Comparison of ENCODE assay signal across 1 cellular context in the genomic region with DNA sequence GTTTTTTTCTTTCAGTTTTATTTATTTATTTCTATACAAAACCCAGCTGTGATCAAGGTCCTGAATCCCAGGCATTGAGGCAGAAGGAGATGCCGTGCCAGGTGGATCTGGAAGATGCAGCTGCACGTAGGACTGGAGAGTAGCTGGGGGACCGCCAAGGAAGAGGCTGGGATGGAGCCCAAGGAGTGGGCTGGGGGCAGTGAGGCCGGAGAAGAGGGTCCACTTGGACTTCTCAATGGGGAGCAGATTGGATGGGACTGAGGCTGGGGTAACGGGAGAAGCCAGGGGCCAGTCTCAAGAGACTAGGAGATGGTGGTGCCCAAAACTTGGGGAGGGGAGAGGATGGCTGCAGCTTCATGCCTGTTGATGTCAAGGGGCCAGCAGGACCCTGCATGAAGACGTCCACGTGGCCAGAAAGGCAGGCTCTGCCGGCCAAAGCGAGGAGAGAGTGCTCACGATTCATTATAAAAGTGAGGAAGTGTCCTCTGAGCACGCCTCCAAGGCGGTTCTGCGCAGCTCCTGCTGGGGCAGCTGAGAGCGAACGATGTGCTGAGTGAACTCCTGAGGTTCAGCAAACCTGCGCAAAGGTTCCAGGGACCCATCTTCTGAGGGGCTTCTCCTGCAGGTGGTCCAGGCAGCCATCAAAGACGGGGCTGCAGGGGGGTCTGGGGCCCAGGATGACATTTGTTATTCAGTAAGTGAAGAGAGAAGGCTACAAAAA.
TF ChIP-seq lines count a peak whose summit lies in the region.

No MANE protein-coding gene starts in this region.

TF ChIP-seq in K562, 482 proteins besides CTCF, POLR2A, EP300 and RAD21 (continued from another document):
- TF ChIP-seq, protein P1, sequence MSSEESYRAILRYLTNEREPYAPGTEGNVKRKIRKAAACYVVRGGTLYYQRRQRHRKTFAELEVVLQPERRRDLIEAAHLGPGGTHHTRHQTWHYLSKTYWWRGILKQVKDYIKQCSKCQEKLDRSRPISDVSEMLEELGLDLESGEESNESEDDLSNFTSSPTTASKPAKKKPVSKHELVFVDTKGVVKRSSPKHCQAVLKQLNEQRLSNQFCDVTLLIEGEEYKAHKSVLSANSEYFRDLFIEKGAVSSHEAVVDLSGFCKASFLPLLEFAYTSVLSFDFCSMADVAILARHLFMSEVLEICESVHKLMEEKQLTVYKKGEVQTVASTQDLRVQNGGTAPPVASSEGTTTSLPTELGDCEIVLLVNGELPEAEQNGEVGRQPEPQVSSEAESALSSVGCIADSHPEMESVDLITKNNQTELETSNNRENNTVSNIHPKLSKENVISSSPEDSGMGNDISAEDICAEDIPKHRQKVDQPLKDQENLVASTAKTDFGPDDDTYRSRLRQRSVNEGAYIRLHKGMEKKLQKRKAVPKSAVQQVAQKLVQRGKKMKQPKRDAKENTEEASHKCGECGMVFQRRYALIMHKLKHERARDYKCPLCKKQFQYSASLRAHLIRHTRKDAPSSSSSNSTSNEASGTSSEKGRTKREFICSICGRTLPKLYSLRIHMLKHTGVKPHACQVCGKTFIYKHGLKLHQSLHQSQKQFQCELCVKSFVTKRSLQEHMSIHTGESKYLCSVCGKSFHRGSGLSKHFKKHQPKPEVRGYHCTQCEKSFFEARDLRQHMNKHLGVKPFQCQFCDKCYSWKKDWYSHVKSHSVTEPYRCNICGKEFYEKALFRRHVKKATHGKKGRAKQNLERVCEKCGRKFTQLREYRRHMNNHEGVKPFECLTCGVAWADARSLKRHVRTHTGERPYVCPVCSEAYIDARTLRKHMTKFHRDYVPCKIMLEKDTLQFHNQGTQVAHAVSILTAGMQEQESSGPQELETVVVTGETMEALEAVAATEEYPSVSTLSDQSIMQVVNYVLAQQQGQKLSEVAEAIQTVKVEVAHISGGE (CRISPR knock-in tag; IDR thresholded peaks at IDR 0.05): peak in 1 of 3 experiments; percentile 92; a peak in 2 of 6 replicates
- no peak for TF ChIP-seq NCOA1 (IDR thresholded peaks at IDR 0.05; ENCODE audit: low read depth)
